In the genomic region with DNA sequence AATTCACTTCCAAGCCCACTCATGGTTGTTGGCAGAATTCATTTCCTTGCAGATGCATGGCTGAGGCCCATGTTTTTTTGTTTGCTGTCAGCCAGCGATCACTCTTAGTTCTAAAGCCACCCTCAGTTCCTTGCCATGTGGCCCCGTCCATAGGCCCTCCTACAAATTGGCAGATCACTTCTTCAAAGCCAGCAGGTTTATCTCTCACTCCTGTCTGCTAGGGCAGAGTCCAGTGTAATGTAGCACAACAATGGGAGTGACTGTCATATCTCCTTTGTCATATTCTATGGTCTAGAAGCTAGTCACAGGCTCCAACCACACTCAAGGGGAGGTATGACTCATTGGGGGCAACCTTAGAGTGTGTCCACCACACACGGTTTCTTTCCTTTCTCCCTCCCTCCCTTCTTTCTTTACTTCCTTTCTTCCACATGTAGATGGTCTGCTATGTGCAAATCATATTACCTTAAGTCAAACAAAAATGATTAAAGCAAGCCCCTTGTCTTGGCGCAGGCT, we compare ENCODE assay signal across 25 cellular contexts.
A peak's percentile ranks its signal among the peaks of the same experiment; 100 is the strongest.
DNase-seq lines count a peak whose midpoint lies in the region; ATAC-seq lines count a peak whose summit lies in the region.
"Had no signal": no experiment of that assay in that cellular context is flagged by ENCODE, and none has a peak within 500 bp of the region (broad histone marks: within the 10 kb centered on the region; RNA-seq: fewer than 3 reads in every experiment).

No MANE protein-coding gene starts in this region.

- no peak overlapping the region for H3K4me3 ChIP-seq in SJCRH30
- H3K4me3 ChIP-seq: coronary artery, left lung, testis had no signal

- peaks cover 0 to 1% of the 10 kb centered on the region in 2 donors for H3K9me3 Mint-ChIP-seq in activated T-cell treated with anti-CD3 and anti-CD28 coated beads, Interleukin-2, amount 50 U/mL, for 72 hours
- H3K9me3 Mint-ChIP-seq in stimulated activated naive CD8-positive, alpha-beta T cell treated with anti-CD3 and anti-CD28 coated beads, Interleukin-15, Interleukin-2, amounts not matched to agents 100 ng/mL and 50 ng/mL, for 24 hours, result no peaks in the 10 kb centered on the region
- H3K9me3 Mint-ChIP-seq: CD4-positive, alpha-beta T cell; nephron progenitor cell; T-helper 1 cell treated with Interleukin-12 subunit alpha and Interleukin-12 subunit beta and Interleukin-4 antibody, amounts not matched to agents 30 μg/mL and 1 μg/mL, for 36 hours had no signal

- ATAC-seq in activated T-cell treated with anti-CD3 and anti-CD28 coated beads, Interleukin-2, amount 50 U/mL, for 72 hours (replicated peaks in 1 of 2), result peak; percentile 65 to 66
- ATAC-seq in HG02870 (IDR thresholded peaks at IDR 0.05; ENCODE audit: unreplicated experiment) (peak; percentile 64), GM21576 (IDR thresholded peaks at IDR 0.05; ENCODE audit: unreplicated experiment) (no peak)
- ATAC-seq: left lung; stimulated activated naive B cell treated with anti-CD40 and anti-IgM and Interleukin-4, amounts not matched to agents 10 μg/mL and 1 μg/mL and 100 μg/mL, for 72 hours had no signal

- no peak for DNase-seq in activated T-cell treated with anti-CD3 and anti-CD28 coated beads, Interleukin-2, amount 50 U/mL, for 72 hours
- DNase-seq in activated T-cell treated with anti-CD3 and anti-CD28 coated beads for 4 hours (no peak), RPMI7951 (ENCODE audit: low read depth) (peak; percentile 25), SJCRH30 (no peak)
- DNase-seq: activated B cell treated with CpG ODN at 0.5 μM for 24 hours; activated CD4-positive, alpha-beta T cell treated with anti-CD3 and anti-CD28 coated beads, Interleukin-2, amount 50 U/mL, for 48 hours; activated effector memory CD4-positive, alpha-beta T cell treated with anti-CD3 and anti-CD28 coated beads, Interleukin-2, amount 50 U/mL, for 16 hours; caudate nucleus; CD4-positive, alpha-beta T cell; effector memory CD4-positive, alpha-beta T cell; HCEC 1CT; KBM-7; left lung; NCI-H1105; NCI-H187; nephron progenitor cell; SK-N-SH; stimulated activated naive B cell treated with anti-CD40 and anti-IgM and Interleukin-4, amounts not matched to agents 10 μg/mL and 1 μg/mL and 100 μg/mL, for 72 hours; testis had no signal

- no peak overlapping the region for H3K4me3 Mint-ChIP-seq in activated T-cell treated with anti-CD3 and anti-CD28 coated beads, Interleukin-2, amount 50 U/mL, for 72 hours
- no peak overlapping the region for H3K4me3 Mint-ChIP-seq in stimulated activated naive CD8-positive, alpha-beta T cell treated with anti-CD3 and anti-CD28 coated beads, Interleukin-15, Interleukin-2, amounts not matched to agents 100 ng/mL and 50 ng/mL, for 24 hours
- H3K4me3 Mint-ChIP-seq: activated B cell treated with CpG ODN at 0.5 μM for 24 hours; CD4-positive, alpha-beta T cell; memory B cell; nephron progenitor cell; stimulated activated naive B cell treated with anti-CD40 and anti-IgM and Interleukin-4, amounts not matched to agents 10 μg/mL and 1 μg/mL and 100 μg/mL, for 72 hours; T-helper 1 cell treated with Interleukin-12 subunit alpha and Interleukin-12 subunit beta and Interleukin-4 antibody, amounts not matched to agents 30 μg/mL and 1 μg/mL, for 36 hours had no signal

- H3K36me3 ChIP-seq in SJCRH30, result no peaks in the 10 kb centered on the region
- H3K36me3 ChIP-seq: left lung had no signal

- H3K27ac ChIP-seq in SJCRH30, result no peak overlapping the region
- H3K27ac ChIP-seq: coronary artery, left lung, testis had no signal

- H3K9me3 ChIP-seq in SJCRH30 (replicated peaks), result no peaks in the 10 kb centered on the region
- H3K9me3 ChIP-seq: left lung, SK-N-SH, testis had no signal

- H3K27ac Mint-ChIP-seq in activated T-cell treated with anti-CD3 and anti-CD28 coated beads, Interleukin-2, amount 50 U/mL, for 72 hours, result no peak overlapping the region
- H3K27ac Mint-ChIP-seq in stimulated activated naive CD8-positive, alpha-beta T cell treated with anti-CD3 and anti-CD28 coated beads, Interleukin-15, Interleukin-2, amounts not matched to agents 100 ng/mL and 50 ng/mL, for 24 hours, result peak overlapping the region; percentile 54
- H3K27ac Mint-ChIP-seq: activated B cell treated with CpG ODN at 0.5 μM for 24 hours; CD4-positive, alpha-beta T cell; memory B cell; nephron progenitor cell; stimulated activated naive B cell treated with anti-CD40 and anti-IgM and Interleukin-4, amounts not matched to agents 10 μg/mL and 1 μg/mL and 100 μg/mL, for 72 hours; T-helper 1 cell treated with Interleukin-12 subunit alpha and Interleukin-12 subunit beta and Interleukin-4 antibody, amounts not matched to agents 30 μg/mL and 1 μg/mL, for 36 hours had no signal

- peaks cover 16% of the 10 kb centered on the region for H3K27me3 Mint-ChIP-seq in activated T-cell treated with anti-CD3 and anti-CD28 coated beads, Interleukin-2, amount 50 U/mL, for 72 hours (ENCODE audit: low read depth)
- peaks cover 5% of the 10 kb centered on the region for H3K27me3 Mint-ChIP-seq in stimulated activated naive CD8-positive, alpha-beta T cell treated with anti-CD3 and anti-CD28 coated beads, Interleukin-15, Interleukin-2, amounts not matched to agents 100 ng/mL and 50 ng/mL, for 24 hours
- H3K27me3 Mint-ChIP-seq: activated B cell treated with CpG ODN at 0.5 μM for 24 hours; memory B cell; stimulated activated naive B cell treated with anti-CD40 and anti-IgM and Interleukin-4, amounts not matched to agents 10 μg/mL and 1 μg/mL and 100 μg/mL, for 72 hours had no signal

- H3K4me1 ChIP-seq in SJCRH30, result no peaks in the 10 kb centered on the region
- H3K4me1 ChIP-seq: left lung, testis had no signal

- H3K4me1 Mint-ChIP-seq in activated T-cell treated with anti-CD3 and anti-CD28 coated beads, Interleukin-2, amount 50 U/mL, for 72 hours (ENCODE audit: low read depth), result no peaks in the 10 kb centered on the region
- H3K4me1 Mint-ChIP-seq in stimulated activated naive CD8-positive, alpha-beta T cell treated with anti-CD3 and anti-CD28 coated beads, Interleukin-15, Interleukin-2, amounts not matched to agents 100 ng/mL and 50 ng/mL, for 24 hours (ENCODE audit: low read depth), result peaks cover 9% of the 10 kb centered on the region
- H3K4me1 Mint-ChIP-seq: activated B cell treated with CpG ODN at 0.5 μM for 24 hours; memory B cell; stimulated activated naive B cell treated with anti-CD40 and anti-IgM and Interleukin-4, amounts not matched to agents 10 μg/mL and 1 μg/mL and 100 μg/mL, for 72 hours had no signal

- no peaks in the 10 kb centered on the region for H3K27me3 ChIP-seq in SJCRH30
- H3K27me3 ChIP-seq: left lung, testis had no signal

- no peaks in the 10 kb centered on the region for H3K36me3 Mint-ChIP-seq in activated T-cell treated with anti-CD3 and anti-CD28 coated beads, Interleukin-2, amount 50 U/mL, for 72 hours (ENCODE audit: insufficient read depth in 2 of 2)
- no peaks in the 10 kb centered on the region for H3K36me3 Mint-ChIP-seq in stimulated activated naive CD8-positive, alpha-beta T cell treated with anti-CD3 and anti-CD28 coated beads, Interleukin-15, Interleukin-2, amounts not matched to agents 100 ng/mL and 50 ng/mL, for 24 hours (ENCODE audit: low read depth)
- H3K36me3 Mint-ChIP-seq: memory B cell; stimulated activated naive B cell treated with anti-CD40 and anti-IgM and Interleukin-4, amounts not matched to agents 10 μg/mL and 1 μg/mL and 100 μg/mL, for 72 hours had no signal
